8 cellular contexts compared by ENCODE assay signal in the genomic region with DNA sequence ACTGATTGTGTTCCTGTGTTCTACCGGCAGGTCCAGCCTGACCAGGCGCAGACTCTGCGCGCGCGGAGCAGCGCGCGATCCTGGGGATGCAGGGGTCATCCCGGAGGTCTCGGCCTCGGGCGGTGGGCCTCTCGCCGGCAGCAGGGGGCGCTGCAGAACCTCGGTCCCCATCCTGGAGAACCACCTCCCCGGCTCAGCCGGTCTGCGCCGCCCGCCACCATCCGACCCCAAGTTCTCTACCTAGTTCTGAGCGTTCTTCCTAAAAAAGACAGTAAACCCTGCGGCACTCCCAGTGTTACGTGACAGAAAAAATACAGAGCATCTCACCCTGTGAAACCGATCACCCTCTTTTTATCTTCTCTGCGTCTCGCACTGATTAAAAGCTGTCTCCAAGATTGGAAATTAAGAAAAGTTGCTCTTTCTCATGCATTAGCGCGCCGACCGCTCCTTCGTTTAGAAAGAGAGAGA. TPM values are rescaled to one million over a fixed set of nuclear protein-coding genes. Genes with fewer than 3 reads are reported as not detected.
DNase-seq lines count a peak whose midpoint lies in the region; ATAC-seq and TF ChIP-seq lines count a peak whose summit lies in the region.

No MANE protein-coding gene starts in this region.

- peaks cover 40% of the 10 kb centered on the region for H3K27me3 Mint-ChIP-seq in activated naive CD8-positive, alpha-beta T cell treated with anti-CD3 and anti-CD28 coated beads, Interleukin-2, amount 50 U/mL, for 24 hours

- ATAC-seq in GM19438 (IDR thresholded peaks at IDR 0.05; ENCODE audit: low read depth, unreplicated experiment) (peak; percentile 83), HG03558 (IDR thresholded peaks at IDR 0.05; ENCODE audit: extremely low read depth, unreplicated experiment) (peak; percentile 74)
- ATAC-seq in activated naive CD8-positive, alpha-beta T cell treated with anti-CD3 and anti-CD28 coated beads, Interleukin-2, amount 50 U/mL, for 24 hours, result peak; percentile 93

- H3K9me3 ChIP-seq in uterus, result no peaks in the 10 kb centered on the region

- intact Hi-C loops in uterus (cut with DNase I; ENCODE audit: low total_unique reads), result no loop called here

- H3K9ac ChIP-seq in rectal smooth muscle tissue (ENCODE audit: low read length), result no peak overlapping the region

- H3K27me3 ChIP-seq in rectal smooth muscle tissue (ENCODE audit: control insufficient read depth, insufficient read depth, low read length), result peaks cover 6% of the 10 kb centered on the region
- no peaks in the 10 kb centered on the region for H3K27me3 ChIP-seq in uterus

- peak overlapping the region; percentile 71 for H3K4me3 ChIP-seq in rectal smooth muscle tissue (ENCODE audit: low read length)
- H3K4me3 ChIP-seq in uterus, result peak overlapping the region; percentile 37 to 58

- no peak for TF ChIP-seq POLR2A in uterus (IDR thresholded peaks at IDR 0.05)

- DNase-seq in CMK (ENCODE audit: low read depth) (peak; percentile 59), SW480 (ENCODE audit: low spot score) (peak; percentile 51), hepatic stellate cell (ENCODE audit: low spot score) (peak; percentile 84), uterus (peak; percentile 73 to 82)
- DNase-seq in activated naive CD8-positive, alpha-beta T cell treated with anti-CD3 and anti-CD28 coated beads, Interleukin-2, amount 50 U/mL, for 24 hours, result peak; percentile 95

- H3K4me1 ChIP-seq in rectal smooth muscle tissue (ENCODE audit: control insufficient read depth, insufficient read depth, low read length) (no peaks in the 10 kb centered on the region), uterus (peaks cover 0 to 4% of the 10 kb centered on the region in 2 donors)

- no peaks in the 10 kb centered on the region for H3K9me3 Mint-ChIP-seq in activated naive CD8-positive, alpha-beta T cell treated with anti-CD3 and anti-CD28 coated beads, Interleukin-2, amount 50 U/mL, for 24 hours

- peak; percentile 52 to 73 (median 64) for TF ChIP-seq CTCF in uterus (IDR thresholded peaks at IDR 0.05)

- H3K27ac ChIP-seq in rectal smooth muscle tissue (ENCODE audit: low read depth, low read length), result no peak overlapping the region
- H3K27ac ChIP-seq in uterus, result peak overlapping the region; percentile 2 to 70

- H3K36me3 Mint-ChIP-seq in activated naive CD8-positive, alpha-beta T cell treated with anti-CD3 and anti-CD28 coated beads, Interleukin-2, amount 50 U/mL, for 24 hours (ENCODE audit: low read depth), result no peaks in the 10 kb centered on the region

- peak overlapping the region; percentile 84 for H3K4me3 Mint-ChIP-seq in activated naive CD8-positive, alpha-beta T cell treated with anti-CD3 and anti-CD28 coated beads, Interleukin-2, amount 50 U/mL, for 24 hours

- H3K36me3 ChIP-seq in rectal smooth muscle tissue (ENCODE audit: control insufficient read depth, insufficient read depth, low read length) (no peaks in the 10 kb centered on the region), uterus (no peaks in the 10 kb centered on the region)

- no peak overlapping the region for H3K27ac Mint-ChIP-seq in activated naive CD8-positive, alpha-beta T cell treated with anti-CD3 and anti-CD28 coated beads, Interleukin-2, amount 50 U/mL, for 24 hours

- peaks cover 8% of the 10 kb centered on the region for H3K4me1 Mint-ChIP-seq in activated naive CD8-positive, alpha-beta T cell treated with anti-CD3 and anti-CD28 coated beads, Interleukin-2, amount 50 U/mL, for 24 hours

RNA-seq across cellular contexts. Expression of gene TRPC3, which starts 1.6 kb away (rescaled TPM):
- total RNA-seq in uterus, result 1 to 10 TPM in 2 of 4 donors, under 1 TPM in 2; 0.59 to 8.2 (median 3.4) TPM
